In genomic region chr2:127365211-127365643, GRCh38 we compare ENCODE assay signal across 17 cellular contexts. TPM values are rescaled to one million over a fixed set of nuclear protein-coding genes. Genes with fewer than 3 reads are reported as not detected.
A peak's percentile ranks its signal among the peaks of the same experiment; 100 is the strongest.
DNase-seq lines count a peak whose midpoint lies in the region; ATAC-seq, FAIRE-seq and TF ChIP-seq lines count a peak whose summit lies in the region.
"Had no signal": no experiment of that assay in that cellular context is flagged by ENCODE, and none has a peak within 500 bp of the region (broad histone marks: within the 10 kb centered on the region; RNA-seq: fewer than 3 reads in every experiment).

No MANE protein-coding gene starts in this region.

- H3K27me3 Mint-ChIP-seq in natural killer cell (ENCODE audit: low read depth in 2 of 2): no peaks in the 10 kb centered on the region

- H3K18ac ChIP-seq in H1 (ENCODE audit: extremely low read depth, low read length): no peak overlapping the region

- FAIRE-seq in H1 (lab: Jason Lieb, UNC): peak; percentile 45

- H3K4me3 Mint-ChIP-seq in natural killer cell: peak overlapping the region; percentile 58

- POLR2A ChIA-PET in H1 (lab: Charles Lee; ENCODE audit: partially characterized antibody): interaction anchor here (0.8 kb wide), 1 partner anchor 21 kb away, joined by 3 read pairs; no protein-coding TSS in a partner anchor

- peaks cover 5% of the 10 kb centered on the region; the same call in 1 of the 2 replicates for H3K79me1 ChIP-seq in H1 (ENCODE audit: low read depth, low read length)

- H3K27ac ChIP-seq in H1 (ENCODE audit: low read depth, low read length): no peak overlapping the region
- H3K27ac ChIP-seq: ascending aorta, SJCRH30 had no signal

- no peak overlapping the region for H2AFZ ChIP-seq in H1 (ENCODE audit: low read length)

- no peak overlapping the region for H3K23ac ChIP-seq in H1 (ENCODE audit: insufficient read length)

- peak overlapping the region; percentile 63; the same call in 1 of the 2 replicates for H2BK5ac ChIP-seq in H1 (ENCODE audit: low read depth, low read length)

- no peaks in the 10 kb centered on the region for H3K36me3 Mint-ChIP-seq in natural killer cell

- 79% methylated on average over 2 of the region's 2 CpGs; no CpG with 5 or more reads in 1 of the 2 experiments for WGBS in H1 (ENCODE audit: extremely low coverage in 1 of 2, insufficient coverage in 1 of 2, insufficient read length in 1 of 2, insufficient replicate concordance in 2 of 2, low coverage in 1 of 2, low lambda C conversion rate in 2 of 2, missing lambda C conversion rate in 1 of 2), 2 experiments

- peaks cover 45 to 56% of the 10 kb centered on the region in 2 donors for H3K4me1 Mint-ChIP-seq in natural killer cell

- H3K4ac ChIP-seq in H1 (replicated peaks; ENCODE audit: insufficient read length, low read depth, low read length): no peak overlapping the region

- no peak overlapping the region for H3K14ac ChIP-seq in H1 (ENCODE audit: insufficient read length)

- no peak overlapping the region for H4K8ac ChIP-seq in H1 (ENCODE audit: extremely low read depth, insufficient read depth, low read length)

- intact Hi-C loops in natural killer cell (cut with micrococcal nuclease): no loop called here

- ATAC-seq in natural killer cell: peak; percentile 52 to 78 (median 78)
- no peak for ATAC-seq in GM18517 (IDR thresholded peaks at IDR 0.05; ENCODE audit: unreplicated experiment)
- ATAC-seq: gastrocnemius medialis had no signal

- TF ChIP-seq CTCF in H1 (IDR thresholded peaks at IDR 0.05; ENCODE audit: control extremely low read depth in 1 of 3, insufficient read depth in 1 of 3, low read depth in 1 of 3, low read length in 3 of 3) (no peak), natural killer cell (IDR thresholded peaks at IDR 0.05) (no peak)

- no peaks in the 10 kb centered on the region for H3K23me2 ChIP-seq in H1 (ENCODE audit: low read depth, low read length)

- no peak for TF ChIP-seq POLR2A in H1 (IDR thresholded peaks at IDR 0.05; ENCODE audit: control extremely low read depth in 1 of 2, low read depth in 2 of 2, low read length in 2 of 2)

- peaks cover 8 to 12% of the 10 kb centered on the region in 2 experiments for H3K9me3 ChIP-seq in H1 (ENCODE audit: insufficient read depth in 2 of 2, low read depth in 1 of 2, low read length in 1 of 2)
- H3K9me3 ChIP-seq: ascending aorta, gastrocnemius medialis, HAP-1, SJCRH30 had no signal

- peak overlapping the region; percentile 37 to 60 for H3K27ac Mint-ChIP-seq in natural killer cell

- peaks cover 0 to 9% of the 10 kb centered on the region in 2 experiments for H4K20me1 ChIP-seq in H1 (replicated peaks in 1 of 2; ENCODE audit: control insufficient read depth in 1 of 2, insufficient read depth in 2 of 2, low read length in 2 of 2)

- TF ChIP-seq EP300 in H1 (IDR thresholded peaks at IDR 0.05; ENCODE audit: borderline replicate concordance in 1 of 2, low read depth in 2 of 2, low read length in 2 of 2): no peak

- H4K5ac ChIP-seq in H1 (ENCODE audit: insufficient read length, low read depth, low read length): no peak overlapping the region

- H3K9ac ChIP-seq in H1 (replicated peaks in 1 of 4; ENCODE audit: extremely low read depth in 1 of 4, low read depth in 3 of 4, low read length in 3 of 4): no peak overlapping the region

- peak overlapping the region in 1 of 2 experiments; percentile 20; a peak in 1 of 4 replicates for H3K4me2 ChIP-seq in H1 (ENCODE audit: insufficient read depth in 1 of 2, low read depth in 2 of 2, low read length in 2 of 2)

- H2BK120ac ChIP-seq in H1 (replicated peaks; ENCODE audit: low read depth, low read length): peak overlapping the region; percentile 33

- CTCF ChIA-PET in H1 (lab: Charles Lee; ENCODE audit: partially characterized antibody): interaction anchor here (0.5 to 2.5 kb wide), 11 partner anchors 9 to 114 kb away, joined by 3 to 13 read pairs (median 5); no protein-coding TSS in a partner anchor

- H2BK12ac ChIP-seq in H1 (ENCODE audit: low read depth, low read length): no peak overlapping the region

- H4K91ac ChIP-seq in H1 (replicated peaks; ENCODE audit: insufficient read length, low read length): no peak overlapping the region

- H3K4me3 ChIP-seq in H1 (ENCODE audit: extremely low read depth in 1 of 4, insufficient read depth in 2 of 4, low read depth in 3 of 4, low read length in 4 of 4): no peak overlapping the region
- H3K4me3 ChIP-seq: ascending aorta, gastrocnemius medialis, HAP-1, SJCRH30 had no signal

- peak; percentile 13 for DNase-seq in NCI-H82 (lab: John Stamatoyannopoulos, UW)
- DNase-seq in NCI-H82 treated with DMSO at 0.1 percent for 48 hours (lab: John Stamatoyannopoulos, UW; ENCODE audit: unreplicated experiment): no peak
- DNase-seq in NCI-H226: peak; percentile 29
- no peak for DNase-seq in H1 (ENCODE audit: low read depth in 1 of 2, low spot score in 2 of 2)
- no peak for DNase-seq in natural killer cell
- no peak for DNase-seq in LoVo (ENCODE audit: low spot score)
- no peak for DNase-seq in NCI-H524 (lab: John Stamatoyannopoulos, UW)
- DNase-seq: activated T-cell treated with anti-CD3 and anti-CD28 coated beads, Interleukin-2, amount 50 U/mL, for 1 hour; effector memory CD4-positive, alpha-beta T cell; gastrocnemius medialis; NCI-H1417; NCI-H510A treated with DMSO at 0.1 percent for 48 hours; trophoblast cell had no signal

- peaks cover 0 to 4% (median 0%) of the 10 kb centered on the region in 4 experiments; a peak in 2 of 8 replicates for H3K36me3 ChIP-seq in H1 (ENCODE audit: control insufficient read depth in 2 of 4, insufficient read depth in 4 of 4, low read length in 3 of 4)
- H3K36me3 ChIP-seq: ascending aorta, gastrocnemius medialis, HAP-1, SJCRH30 had no signal

- H2BK20ac ChIP-seq in H1 (ENCODE audit: low read length): no peak overlapping the region

- no peaks in the 10 kb centered on the region for H3K9me3 Mint-ChIP-seq in natural killer cell

- no peak overlapping the region for H2AK5ac ChIP-seq in H1 (ENCODE audit: low read depth, low read length)

- no peaks in the 10 kb centered on the region for H3K27me3 ChIP-seq in H1 (replicated peaks in 1 of 4; ENCODE audit: control insufficient read depth in 3 of 4, extremely low read depth in 1 of 4, insufficient read depth in 3 of 4, low read length in 3 of 4)
- H3K27me3 ChIP-seq: ascending aorta, gastrocnemius medialis, SJCRH30 had no signal

- H3K4me1 ChIP-seq in H1 (replicated peaks in 1 of 4; ENCODE audit: control insufficient read depth in 3 of 4, insufficient read depth in 4 of 4, low read length in 3 of 4): peaks cover 0 to 9% (median 5%) of the 10 kb centered on the region in 4 experiments; a peak in 4 of 7 replicates
- H3K4me1 ChIP-seq: SJCRH30 had no signal

- 0 out of 2 replicates have a peak overlapping the region, but pooled peaks have one; percentile 31 for H2BK15ac ChIP-seq in H1 (ENCODE audit: low read length)

- no peak for TF ChIP-seq RAD21 in H1 (IDR thresholded peaks at IDR 0.05 in 1 of 2, conservative IDR thresholded peaks at IDR 0.05 in 1 of 2; ENCODE audit: low read depth in 2 of 2, low read length in 2 of 2)

- no peak overlapping the region for H3K56ac ChIP-seq in H1 (replicated peaks; ENCODE audit: insufficient read length, low read depth, low read length)

- peaks cover 0 to 66% of the 10 kb centered on the region in 2 experiments; a peak in 2 of 4 replicates for H3K79me2 ChIP-seq in H1 (ENCODE audit: control insufficient read depth in 1 of 2, insufficient read depth in 2 of 2, low read length in 2 of 2)

TF ChIP-seq in H1, 55 proteins besides CTCF, POLR2A, EP300 and RAD21:
- TF ChIP-seq TAF1 (IDR thresholded peaks at IDR 0.05; ENCODE audit: low read depth, low read length) (no peak), EZH2 (IDR thresholded peaks at IDR 0.05; ENCODE audit: low read depth, low read length, severe bottlenecking) (no peak), SIX5 (IDR thresholded peaks at IDR 0.05; ENCODE audit: low read depth, low read length) (peak; percentile 59), RNF2 (IDR thresholded peaks at IDR 0.05; ENCODE audit: borderline replicate concordance, low read depth, low read length, missing control alignments, poor library complexity, severe bottlenecking) (no peak), SIN3A (conservative IDR thresholded peaks at IDR 0.05 in 1 of 2, IDR thresholded peaks at IDR 0.05 in 1 of 2; ENCODE audit: low read depth in 1 of 2, low read length in 2 of 2) (no peak), SUZ12 (IDR thresholded peaks at IDR 0.05; ENCODE audit: low read length) (no peak)

RNA-seq across cellular contexts. Expression of gene MAP3K2, which starts 22.5 kb away (rescaled TPM):
- 23.2 and 24.2 TPM in 2 replicates for total RNA-seq in H1 (2021; fragmentation: NEBNext Ultra II Directional; extraction: Animal tissue kit (Norgen Biotek cat#: 25700))
- polyA plus RNA-seq in H1 (2011; rRNA removed): 2.0 and 2.3 TPM in 2 replicates
- polyA plus RNA-seq in H1 (2011; cell fraction: cytosol; rRNA removed): 2.8 TPM
- 7.5 TPM for polyA plus RNA-seq in H1 (2011; cell fraction: nucleus; rRNA removed)
- 3.8 to 5.9 TPM (median 5.7 TPM) in 4 replicates for polyA plus RNA-seq in H1 (2012, experiment 1 of 2)
- 0.22 TPM for polyA plus RNA-seq in H1 (2012, experiment 2 of 2)
- polyA plus RNA-seq in H1 (2013, experiment 1 of 2): 8.0 TPM
- polyA plus RNA-seq in H1 (2013, experiment 2 of 2): 7.1 TPM
- 16.6 and 27.5 TPM in 2 replicates for polyA minus RNA-seq in H1 (2011; rRNA and poly(A)+ RNA removed)
- polyA minus RNA-seq in H1 (2011; cell fraction: cytosol; rRNA and poly(A)+ RNA removed): 21.1 TPM
- polyA minus RNA-seq in H1 (2011; cell fraction: nucleus; rRNA and poly(A)+ RNA removed): 31.6 TPM
- total RNA-seq in natural killer cell: 100 to 1,000 TPM in 2 of 3 donors, 10 to 100 TPM in 1; 99.4 to 109 (median 106) TPM

RNA-seq across cellular contexts. Expression of gene PROC, which starts 53.0 kb away (rescaled TPM):
- 1.5 and 1.7 TPM in 2 replicates for total RNA-seq in H1 (2021; fragmentation: NEBNext Ultra II Directional; extraction: Animal tissue kit (Norgen Biotek cat#: 25700))
- polyA plus RNA-seq in H1 (2011; rRNA removed): 1.6 and 2.2 TPM in 2 replicates
- 1.5 TPM for polyA plus RNA-seq in H1 (2011; cell fraction: cytosol; rRNA removed)
- polyA plus RNA-seq in H1 (2011; cell fraction: nucleus; rRNA removed): 2.2 TPM
- polyA plus RNA-seq in H1 (2012, experiment 1 of 2): 1.3 to 2.7 TPM (median 2.3 TPM) in 4 replicates
- 1.5 TPM for polyA plus RNA-seq in H1 (2012, experiment 2 of 2)
- 1.7 TPM for polyA plus RNA-seq in H1 (2013, experiment 1 of 2)
- 1.4 TPM for polyA plus RNA-seq in H1 (2013, experiment 2 of 2)
- polyA minus RNA-seq in H1 (2011; rRNA and poly(A)+ RNA removed): 0.19 and 0.24 TPM in 2 replicates
- polyA minus RNA-seq in H1 (2011; cell fraction: cytosol; rRNA and poly(A)+ RNA removed): not detected
- not detected for polyA minus RNA-seq in H1 (2011; cell fraction: nucleus; rRNA and poly(A)+ RNA removed)
- not detected for total RNA-seq in natural killer cell
- total RNA-seq: ascending aorta, SJCRH30 had no signal

Comparison
In these comparisons a context has a peak if more than half of its experiments do, and no peak if none do; other contexts are left out.
1. DNase-seq: peak in NCI-H82 (single experiment) and NCI-H226 (single experiment); none in NCI-H82 treated with DMSO at 0.1 percent for 48 hours (single experiment), H1 (0 of 2), natural killer cell (single experiment), LoVo (single experiment) and NCI-H524 (0 of 2).